8 cellular contexts compared by ENCODE assay signal in genomic region chrX:149629730-149630387, GRCh38. TPM values are rescaled to one million over a fixed set of nuclear protein-coding genes. Genes with fewer than 3 reads are reported as not detected.
DNase-seq lines count a peak whose midpoint lies in the region; ATAC-seq, FAIRE-seq and TF ChIP-seq lines count a peak whose summit lies in the region.
"Had no signal": no experiment of that assay in that cellular context is flagged by ENCODE, and none has a peak within 500 bp of the region (broad histone marks: within the 10 kb centered on the region; RNA-seq: fewer than 3 reads in every experiment).

No MANE protein-coding gene starts in this region.

- TF ChIP-seq CTCF in GM23338 (conservative IDR thresholded peaks at IDR 0.05; ENCODE audit: low read depth in 2 of 2) (no peak), esophagus muscularis mucosa (IDR thresholded peaks at IDR 0.05) (no peak), psoas muscle (IDR thresholded peaks at IDR 0.05) (no peak)

- 78% methylated on average over 5 of the region's 5 CpGs for WGBS in esophagus muscularis mucosa
- 62 to 82% (median 70%) methylated on average over 5 of the region's 5 CpGs for WGBS in psoas muscle, 3 donors

- no peaks in the 10 kb centered on the region for H3K36me3 ChIP-seq in GM23338 (ENCODE audit: insufficient read depth)
- no peaks in the 10 kb centered on the region for H3K36me3 ChIP-seq in esophagus muscularis mucosa
- no peaks in the 10 kb centered on the region for H3K36me3 ChIP-seq in psoas muscle (ENCODE audit: insufficient read depth in 1 of 2, low read depth in 1 of 2)

- intact Hi-C loops in esophagus muscularis mucosa (cut with DNase I) (loop anchor here (5.0 kb wide), 1 partner anchor 68 kb away; no protein-coding TSS in a partner anchor), psoas muscle (cut with DNase I) (loop anchor here (10.0 kb wide), 3 partner anchors 85 to 125 kb away; partner anchors contain the start of genes IDS (in 1 of the 2) and MAGEA11 (in 1 of the 2))

- H3K27ac ChIP-seq in GM23338 (ENCODE audit: low read depth): no peak overlapping the region
- no peak overlapping the region for H3K27ac ChIP-seq in esophagus muscularis mucosa (replicated peaks in 1 of 4)
- H3K27ac ChIP-seq in psoas muscle: no peak overlapping the region

- peaks cover 17% of the 10 kb centered on the region; the same call in 1 of the 2 replicates for H3K4me1 ChIP-seq in GM23338 (ENCODE audit: insufficient read depth)
- H3K4me1 ChIP-seq in esophagus muscularis mucosa: peaks cover 11 to 28% (median 19%) of the 10 kb centered on the region in 4 donors
- peaks cover 7% of the 10 kb centered on the region for H3K4me1 ChIP-seq in psoas muscle

- ATAC-seq in GM23338: no peak
- peak in 1 of 4 donors; percentile 28 for ATAC-seq in psoas muscle
- ATAC-seq in HG03460 (IDR thresholded peaks at IDR 0.05; ENCODE audit: unreplicated experiment): no peak

- H3K36me3 Mint-ChIP-seq in GM23338 (ENCODE audit: low read depth): no peaks in the 10 kb centered on the region

- H3K4me3 ChIP-seq in GM23338 (peak overlapping the region; percentile 65; the same call in 1 of the 2 replicates), esophagus muscularis mucosa (peak overlapping the region in 3 of 4 donors; percentile 65 to 83 (median 77)), psoas muscle (peak overlapping the region; percentile 79)

- H3K79me2 ChIP-seq in GM23338 (replicated peaks; ENCODE audit: insufficient read depth): peaks cover 48% of the 10 kb centered on the region

- H4K20me1 ChIP-seq in GM23338 (replicated peaks; ENCODE audit: insufficient read depth): 0 out of 2 replicates have a peak, but pooled peaks cover 6% of the 10 kb centered on the region

- DNase-seq in GM23338 (ENCODE audit: low spot score) (no peak), RCC 7860 (ENCODE audit: low spot score) (peak; percentile 27), esophagus muscularis mucosa (ENCODE audit: extremely low spot score) (no peak), psoas muscle (no peak), GOT3 (lab: John Stamatoyannopoulos, UW) (no peak), putamen (ENCODE audit: low spot score) (no peak)

- no peaks in the 10 kb centered on the region; the same call in 2 of the 3 replicates for H3K9me3 Mint-ChIP-seq in GM23338

- TF ChIP-seq EP300 in esophagus muscularis mucosa (IDR thresholded peaks at IDR 0.05): no peak

- FAIRE-seq in RCC 7860 (lab: Jason Lieb, UNC): peak; percentile 10

- peaks cover 10% of the 10 kb centered on the region for H3K27me3 Mint-ChIP-seq in GM23338 (ENCODE audit: insufficient read depth, low read depth, poor library complexity)

- H3K4me2 ChIP-seq in GM23338: peak overlapping the region; percentile 86

- H3K27ac Mint-ChIP-seq in GM23338: no peak overlapping the region

- H3K4me1 Mint-ChIP-seq in GM23338: peaks cover 40% of the 10 kb centered on the region

- no peak for TF ChIP-seq POLR2A in esophagus muscularis mucosa (IDR thresholded peaks at IDR 0.05; ENCODE audit: low read depth)

- H3F3A ChIP-seq in GM23338 (replicated peaks; ENCODE audit: low read depth): no peaks in the 10 kb centered on the region

- H3K9me3 ChIP-seq in esophagus muscularis mucosa (no peaks in the 10 kb centered on the region), psoas muscle (no peaks in the 10 kb centered on the region)
- H3K9me3 ChIP-seq: body of pancreas had no signal

- peak overlapping the region; percentile 94 for H3K4me3 Mint-ChIP-seq in GM23338

- no peak overlapping the region for H2AFZ ChIP-seq in GM23338

- H3K27me3 ChIP-seq in GM23338 (ENCODE audit: insufficient read depth): peaks cover 11% of the 10 kb centered on the region
- H3K27me3 ChIP-seq in esophagus muscularis mucosa: no peaks in the 10 kb centered on the region
- H3K27me3 ChIP-seq in psoas muscle (ENCODE audit: insufficient read depth in 3 of 3, low read length in 2 of 3): no peaks in the 10 kb centered on the region
- H3K27me3 ChIP-seq: body of pancreas had no signal

- no peaks in the 10 kb centered on the region for H3K9me2 ChIP-seq in GM23338 (ENCODE audit: insufficient read depth)

TF ChIP-seq in GM23338, 12 proteins besides CTCF, POLR2A, EP300 and RAD21:
- TF ChIP-seq ZNF331 (CRISPR knock-in tag; IDR thresholded peaks at IDR 0.05; ENCODE audit: low read depth) (no peak), EZH2 (IDR thresholded peaks at IDR 0.05; ENCODE audit: low read depth, unreplicated experiment) (no peak), POLR2AphosphoS5 (IDR thresholded peaks at IDR 0.05; ENCODE audit: low read depth) (no peak)

RNA-seq across cellular contexts. Expression of gene TMEM185A, which starts 1.7 kb away (rescaled TPM):
- 16.7 and 18.1 TPM in 2 replicates for total RNA-seq in GM23338 (2014; rRNA removed; shearing (Covaris generic))
- polyA plus RNA-seq in GM23338 (2016; fragmentation: Nextera tagmentation; extraction: Ambion mirVana): 9.3 and 14.1 TPM in 2 replicates
- 10 to 100 TPM; 11.2 to 26.2 (median 16.5) TPM for total RNA-seq in esophagus muscularis mucosa
- 10 to 100 TPM in 2 of 4 donors, 1 to 10 TPM in 2; 7.2 to 13.4 (median 10.4) TPM for total RNA-seq in psoas muscle
- polyA plus RNA-seq in psoas muscle: 10 to 100 TPM in 1 of 3 donors, 1 to 10 TPM in 2; 6.3 to 17.5 (median 6.7) TPM

RNA-seq across cellular contexts. Expression of gene HSFX2, which starts 34.7 kb away (rescaled TPM):
- not detected in 2 replicates for total RNA-seq in GM23338 (2014; rRNA removed; shearing (Covaris generic))
- 0.26 and 0.29 TPM in 2 replicates for polyA plus RNA-seq in GM23338 (2016; fragmentation: Nextera tagmentation; extraction: Ambion mirVana)
- total RNA-seq in esophagus muscularis mucosa: under 1 TPM in 1 of 4 donors, not detected in 3; 0.45 TPM
- 1 to 10 TPM in 1 of 4 donors, under 1 TPM in 1, not detected in 2; 0.41 to 1.8 TPM for total RNA-seq in psoas muscle
- polyA plus RNA-seq in psoas muscle: under 1 TPM; 0.14 to 0.47 (median 0.14) TPM
- total RNA-seq: body of pancreas had no signal

RNA-seq across cellular contexts. Expression of gene MAGEA9B, which starts 42.6 kb away (rescaled TPM):
- total RNA-seq in GM23338 (2014; rRNA removed; shearing (Covaris generic)): 0.52 TPM in 1 of 2 replicates, not detected in the other
- polyA plus RNA-seq in GM23338 (2016; fragmentation: Nextera tagmentation; extraction: Ambion mirVana) (not detected in 2 replicates), psoas muscle (not detected)
- total RNA-seq in esophagus muscularis mucosa (not detected), psoas muscle (not detected)
- total RNA-seq: body of pancreas had no signal
